9 cellular contexts compared by ENCODE assay signal in genomic region chr7:87797798-87798403, GRCh38.
DNase-seq lines count a peak whose midpoint lies in the region; ATAC-seq lines count a peak whose summit lies in the region.
"Had no signal": no experiment of that assay in that cellular context is flagged by ENCODE, and none has a peak within 500 bp of the region (broad histone marks: within the 10 kb centered on the region; RNA-seq: fewer than 3 reads in every experiment).

No MANE protein-coding gene starts in this region.

- no peaks in the 10 kb centered on the region for H3K4me1 Mint-ChIP-seq in central memory CD8-positive, alpha-beta T cell

- H3K27me3 Mint-ChIP-seq in central memory CD8-positive, alpha-beta T cell, result peaks cover 39% of the 10 kb centered on the region

- no peak overlapping the region for H3K4me3 Mint-ChIP-seq in central memory CD8-positive, alpha-beta T cell

- no peaks in the 10 kb centered on the region for H3K36me3 Mint-ChIP-seq in central memory CD8-positive, alpha-beta T cell (ENCODE audit: insufficient read depth)

- H3K27ac Mint-ChIP-seq in central memory CD8-positive, alpha-beta T cell (ENCODE audit: low read depth), result no peak overlapping the region

- DNase-seq in DMS79 treated with DMSO at 0.1 percent for 48 hours (lab: John Stamatoyannopoulos, UW) (peak; percentile 49), DMS79 (lab: John Stamatoyannopoulos, UW) (no peak), NCI-H82 treated with DMSO at 0.1 percent for 48 hours (lab: John Stamatoyannopoulos, UW; ENCODE audit: unreplicated experiment) (peak; percentile 52), lung microvascular endothelial cell (ENCODE audit: low read depth in 2 of 2) (peak; percentile 73 to 75)
- no peak for DNase-seq in central memory CD8-positive, alpha-beta T cell (ENCODE audit: low spot score in 2 of 2)
- no peak for DNase-seq in stimulated activated CD4-positive, alpha-beta T cell treated with anti-CD3 and anti-CD28 coated beads, Interleukin-4, amount 100 ng/mL, for 4 hours
- DNase-seq: upper lobe of left lung had no signal

- no peaks in the 10 kb centered on the region for H3K9me3 Mint-ChIP-seq in central memory CD8-positive, alpha-beta T cell

- peak; percentile 93 for ATAC-seq in GM21515 (IDR thresholded peaks at IDR 0.05; ENCODE audit: unreplicated experiment)
- ATAC-seq in HG03571 (IDR thresholded peaks at IDR 0.05; ENCODE audit: unreplicated experiment), result peak; percentile 78
- peak; percentile 28 for ATAC-seq in central memory CD8-positive, alpha-beta T cell (replicated peaks; ENCODE audit: extremely low read depth, poor library complexity, severe bottlenecking)

Comparison
In these comparisons a context has a peak if more than half of its experiments do, and no peak if none do; other contexts are left out.
1. DNase-seq: peak in DMS79 treated with DMSO at 0.1 percent for 48 hours (single experiment), NCI-H82 treated with DMSO at 0.1 percent for 48 hours (single experiment) and lung microvascular endothelial cell (2 of 2); none in DMS79 (single experiment), central memory CD8-positive, alpha-beta T cell (0 of 2) and stimulated activated CD4-positive, alpha-beta T cell treated with anti-CD3 and anti-CD28 coated beads, Interleukin-4, amount 100 ng/mL, for 4 hours (0 of 2).
2. ATAC-seq: peak in every context shown above with its lines; median percentile 93 in GM21515; 78 in HG03571; 28 in central memory CD8-positive, alpha-beta T cell.